2 cellular contexts compared by ENCODE assay signal in genomic region chr17:31116167-31116566, GRCh38.
TF ChIP-seq lines count a peak whose summit lies in the region.

No MANE protein-coding gene starts in this region.

TF ChIP-seq in HepG2, 621 proteins besides CTCF, POLR2A, EP300 and RAD21:
- TF ChIP-seq RCOR2 (CRISPR knock-in tag; IDR thresholded peaks at IDR 0.05) (no peak), MAFK (conservative IDR thresholded peaks at IDR 0.05 in 1 of 2, IDR thresholded peaks at IDR 0.05 in 1 of 2; ENCODE audit: low read length in 2 of 2) (peak; percentile 49 to 75; a peak in 3 of 4 replicates), ZNF678 (CRISPR knock-in tag; IDR thresholded peaks at IDR 0.05) (no peak), GABPA (IDR thresholded peaks at IDR 0.05; ENCODE audit: low read depth, low read length) (no peak), GABPA (CRISPR knock-in tag; IDR thresholded peaks at IDR 0.05; ENCODE audit: low read depth) (no peak), MAFF (IDR thresholded peaks at IDR 0.05; ENCODE audit: low read depth, low read length) (peak; percentile 67)
- TF ChIP-seq, protein P1, sequence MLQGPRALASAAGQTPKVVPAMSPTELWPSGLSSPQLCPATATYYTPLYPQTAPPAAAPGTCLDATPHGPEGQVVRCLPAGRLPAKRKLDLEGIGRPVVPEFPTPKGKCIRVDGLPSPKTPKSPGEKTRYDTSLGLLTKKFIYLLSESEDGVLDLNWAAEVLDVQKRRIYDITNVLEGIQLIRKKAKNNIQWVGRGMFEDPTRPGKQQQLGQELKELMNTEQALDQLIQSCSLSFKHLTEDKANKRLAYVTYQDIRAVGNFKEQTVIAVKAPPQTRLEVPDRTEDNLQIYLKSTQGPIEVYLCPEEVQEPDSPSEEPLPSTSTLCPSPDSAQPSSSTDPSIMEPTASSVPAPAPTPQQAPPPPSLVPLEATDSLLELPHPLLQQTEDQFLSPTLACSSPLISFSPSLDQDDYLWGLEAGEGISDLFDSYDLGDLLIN (CRISPR knock-in tag; IDR thresholded peaks at IDR 0.05; ENCODE audit: borderline replicate concordance), result no peak

TF ChIP-seq in K562, 482 proteins besides CTCF, POLR2A, EP300 and RAD21:
- no peak for TF ChIP-seq POU5F1 (IDR thresholded peaks at IDR 0.05; ENCODE audit: borderline replicate concordance, low read depth, low read length, partially characterized antibody)
- TF ChIP-seq ZNF318 (IDR thresholded peaks at IDR 0.05; ENCODE audit: borderline replicate concordance in 1 of 2, low read depth in 1 of 2), result no peak
- TF ChIP-seq SMAD2 (IDR thresholded peaks at IDR 0.05; ENCODE audit: low read depth, low read length), result no peak
- TF ChIP-seq CHD2 (IDR thresholded peaks at IDR 0.05; ENCODE audit: low read depth, low read length), result no peak
- TF ChIP-seq MAFF (IDR thresholded peaks at IDR 0.05; ENCODE audit: low read length), result peak; percentile 4; the same call in 1 of the 2 replicates
- no peak for TF ChIP-seq ARID1B (IDR thresholded peaks at IDR 0.05)
- TF ChIP-seq NR2F6 (CRISPR knock-in tag; IDR thresholded peaks at IDR 0.05), result no peak
- 0 out of 2 replicates have a peak, but pooled peaks have one; percentile 19 for TF ChIP-seq C11orf30 (IDR thresholded peaks at IDR 0.05; ENCODE audit: low read depth)
- no peak for TF ChIP-seq LARP7 (IDR thresholded peaks at IDR 0.05)
- TF ChIP-seq, protein P2, sequence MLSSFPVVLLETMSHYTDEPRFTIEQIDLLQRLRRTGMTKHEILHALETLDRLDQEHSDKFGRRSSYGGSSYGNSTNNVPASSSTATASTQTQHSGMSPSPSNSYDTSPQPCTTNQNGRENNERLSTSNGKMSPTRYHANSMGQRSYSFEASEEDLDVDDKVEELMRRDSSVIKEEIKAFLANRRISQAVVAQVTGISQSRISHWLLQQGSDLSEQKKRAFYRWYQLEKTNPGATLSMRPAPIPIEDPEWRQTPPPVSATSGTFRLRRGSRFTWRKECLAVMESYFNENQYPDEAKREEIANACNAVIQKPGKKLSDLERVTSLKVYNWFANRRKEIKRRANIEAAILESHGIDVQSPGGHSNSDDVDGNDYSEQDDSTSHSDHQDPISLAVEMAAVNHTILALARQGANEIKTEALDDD (IDR thresholded peaks at IDR 0.05), result no peak
- TF ChIP-seq CC2D1A (IDR thresholded peaks at IDR 0.05), result no peak
- no peak for TF ChIP-seq CREB3 (tag; conservative IDR thresholded peaks at IDR 0.05; ENCODE audit: low read depth)
- no peak for TF ChIP-seq SIN3B (IDR thresholded peaks at IDR 0.05; ENCODE audit: low read depth)
- TF ChIP-seq MTA3 (IDR thresholded peaks at IDR 0.05; ENCODE audit: borderline replicate concordance), result no peak
- 0 out of 2 replicates have a peak, but pooled peaks have one; percentile 13 for TF ChIP-seq MAFG (tag; conservative IDR thresholded peaks at IDR 0.05)
- TF ChIP-seq, protein P3, sequence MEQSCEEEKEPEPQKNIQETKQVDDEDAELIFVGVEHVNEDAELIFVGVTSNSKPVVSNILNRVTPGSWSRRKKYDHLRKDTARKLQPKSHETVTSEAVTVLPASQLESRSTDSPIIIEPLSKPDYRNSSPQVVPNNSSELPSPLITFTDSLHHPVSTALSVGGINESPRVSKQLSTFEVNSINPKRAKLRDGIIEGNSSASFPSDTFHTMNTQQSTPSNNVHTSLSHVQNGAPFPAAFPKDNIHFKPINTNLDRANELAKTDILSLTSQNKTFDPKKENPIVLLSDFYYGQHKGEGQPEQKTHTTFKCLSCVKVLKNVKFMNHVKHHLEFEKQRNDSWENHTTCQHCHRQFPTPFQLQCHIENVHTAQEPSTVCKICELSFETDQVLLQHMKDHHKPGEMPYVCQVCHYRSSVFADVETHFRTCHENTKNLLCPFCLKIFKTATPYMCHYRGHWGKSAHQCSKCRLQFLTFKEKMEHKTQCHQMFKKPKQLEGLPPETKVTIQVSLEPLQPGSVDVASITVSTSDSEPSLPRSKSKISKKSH (CRISPR knock-in tag; IDR thresholded peaks at IDR 0.05), result no peak
- no peak for TF ChIP-seq ZFP36 (IDR thresholded peaks at IDR 0.05; ENCODE audit: low read depth, low read length, partially characterized antibody)
- no peak for TF ChIP-seq BRCA1 (IDR thresholded peaks at IDR 0.05)
- no peak for TF ChIP-seq BRCA1 (CRISPR knock-in tag; IDR thresholded peaks at IDR 0.05)
- TF ChIP-seq SRSF3 (IDR thresholded peaks at IDR 0.05; ENCODE audit: insufficient read depth, low read length), result no peak
- TF ChIP-seq ZNF282 (CRISPR knock-in tag; IDR thresholded peaks at IDR 0.05), result no peak
- TF ChIP-seq NCOA2 (IDR thresholded peaks at IDR 0.05; ENCODE audit: partially characterized antibody in 2 of 2), result no peak
- no peak for TF ChIP-seq HEY1 (CRISPR knock-in tag; IDR thresholded peaks at IDR 0.05; ENCODE audit: borderline replicate concordance)
- TF ChIP-seq ZNF316 (IDR thresholded peaks at IDR 0.05), result peak; percentile 56
